1 cellular context compared by ENCODE assay signal in genomic region chr11:68213555-68214172, GRCh38.
TF ChIP-seq lines count a peak whose summit lies in the region.

No MANE protein-coding gene starts in this region.

TF ChIP-seq in HepG2, 621 proteins besides CTCF, POLR2A, EP300 and RAD21 (continued from another document and continues in another):
- TF ChIP-seq CERS6 (CRISPR knock-in tag; IDR thresholded peaks at IDR 0.05): no peak
- 0 out of 2 replicates have a peak, but pooled peaks have one; percentile 45 for TF ChIP-seq AHR (CRISPR knock-in tag; IDR thresholded peaks at IDR 0.05)
- no peak for TF ChIP-seq ZNF577 (CRISPR knock-in tag; IDR thresholded peaks at IDR 0.05; ENCODE audit: borderline replicate concordance, low read depth)
- TF ChIP-seq ZFP37 (CRISPR knock-in tag; IDR thresholded peaks at IDR 0.05; ENCODE audit: borderline replicate concordance): no peak
- peak; percentile 88; the same call in 1 of the 2 replicates for TF ChIP-seq ZNF367 (CRISPR knock-in tag; IDR thresholded peaks at IDR 0.05; ENCODE audit: borderline replicate concordance)
- no peak for TF ChIP-seq DPF2 (CRISPR knock-in tag; IDR thresholded peaks at IDR 0.05; ENCODE audit: borderline replicate concordance, low read depth)
- TF ChIP-seq XRCC5 (optimal IDR thresholded peaks at IDR 0.05; ENCODE audit: low read length): peak; percentile 93
- peak; percentile 57; the same call in 1 of the 2 replicates for TF ChIP-seq SALL2 (CRISPR knock-in tag; IDR thresholded peaks at IDR 0.05)
- peak; percentile 35; the same call in 1 of the 2 replicates for TF ChIP-seq HOXD1 (CRISPR knock-in tag; IDR thresholded peaks at IDR 0.05)
- no peak for TF ChIP-seq KLF13 (CRISPR knock-in tag; IDR thresholded peaks at IDR 0.05)
- peak; percentile 51; the same call in 1 of the 2 replicates for TF ChIP-seq LBX2 (CRISPR knock-in tag; IDR thresholded peaks at IDR 0.05; ENCODE audit: borderline replicate concordance)
- peak; percentile 71 for TF ChIP-seq POLR2AphosphoS5 (IDR thresholded peaks at IDR 0.05; ENCODE audit: low read depth, low read length)
- no peak for TF ChIP-seq ZNF414 (CRISPR knock-in tag; IDR thresholded peaks at IDR 0.05)
- TF ChIP-seq ETV6 (CRISPR knock-in tag; conservative IDR thresholded peaks at IDR 0.05): peak; percentile 86
- no peak for TF ChIP-seq ZNF800 (CRISPR knock-in tag; IDR thresholded peaks at IDR 0.05)
- TF ChIP-seq IKZF1 (IDR thresholded peaks at IDR 0.05): no peak
- TF ChIP-seq AKAP8 (CRISPR knock-in tag; IDR thresholded peaks at IDR 0.05): no peak
- no peak for TF ChIP-seq NFATC3 (CRISPR knock-in tag; IDR thresholded peaks at IDR 0.05)
- peak; percentile 66; the same call in 1 of the 2 replicates for TF ChIP-seq ZHX1 (CRISPR knock-in tag; IDR thresholded peaks at IDR 0.05; ENCODE audit: low read depth)
- TF ChIP-seq KAT7 (CRISPR knock-in tag; IDR thresholded peaks at IDR 0.05; ENCODE audit: borderline replicate concordance): 0 out of 2 replicates have a peak, but pooled peaks have one; percentile 44
- no peak for TF ChIP-seq PHB2 (IDR thresholded peaks at IDR 0.05; ENCODE audit: partially characterized antibody)
- TF ChIP-seq NFIC (IDR thresholded peaks at IDR 0.05; ENCODE audit: low read length): peak; percentile 7; the same call in 1 of the 2 replicates
- peak; percentile 35; the same call in 1 of the 2 replicates for TF ChIP-seq NR2F2 (IDR thresholded peaks at IDR 0.05; ENCODE audit: borderline replicate concordance, low read depth)
- peak; percentile 97; the same call in 1 of the 2 replicates for TF ChIP-seq BRD4 (CRISPR knock-in tag; IDR thresholded peaks at IDR 0.05)
- no peak for TF ChIP-seq FOXM1 (CRISPR knock-in tag; IDR thresholded peaks at IDR 0.05)
- peak; percentile 30; the same call in 1 of the 2 replicates for TF ChIP-seq ETV5 (CRISPR knock-in tag; IDR thresholded peaks at IDR 0.05; ENCODE audit: borderline replicate concordance)
- TF ChIP-seq FOSL2 (CRISPR knock-in tag; IDR thresholded peaks at IDR 0.05): 0 out of 2 replicates have a peak, but pooled peaks have one; percentile 16
- no peak for TF ChIP-seq DNMT1 (CRISPR knock-in tag; IDR thresholded peaks at IDR 0.05)
- TF ChIP-seq MIER3 (CRISPR knock-in tag; IDR thresholded peaks at IDR 0.05; ENCODE audit: borderline replicate concordance): peak; percentile 23; the same call in 1 of the 2 replicates
- TF ChIP-seq SMARCC2 (IDR thresholded peaks at IDR 0.05): no peak
- peak; percentile 98 for TF ChIP-seq RBFOX2 (IDR thresholded peaks at IDR 0.05; ENCODE audit: low read depth, low read length)
- TF ChIP-seq HMG20B (CRISPR knock-in tag; conservative IDR thresholded peaks at IDR 0.05): 0 out of 2 replicates have a peak, but pooled peaks have one; percentile 14
- TF ChIP-seq HES4 (CRISPR knock-in tag; IDR thresholded peaks at IDR 0.05; ENCODE audit: borderline replicate concordance): peak; percentile 73
- TF ChIP-seq MLXIP (CRISPR knock-in tag; IDR thresholded peaks at IDR 0.05; ENCODE audit: borderline replicate concordance): peak; percentile 62; the same call in 1 of the 2 replicates
- no peak for TF ChIP-seq PCBP2 (optimal IDR thresholded peaks at IDR 0.05; ENCODE audit: low read depth, low read length, poor library complexity, severe bottlenecking)
- TF ChIP-seq CENPT (CRISPR knock-in tag; IDR thresholded peaks at IDR 0.05; ENCODE audit: low read depth): peak; percentile 51; the same call in 1 of the 2 replicates
- 0 out of 2 replicates have a peak, but pooled peaks have one; percentile 83 for TF ChIP-seq ZNF776 (CRISPR knock-in tag; IDR thresholded peaks at IDR 0.05)
- 0 out of 2 replicates have a peak, but pooled peaks have one; percentile 29 for TF ChIP-seq ZNF138 (CRISPR knock-in tag; IDR thresholded peaks at IDR 0.05; ENCODE audit: low read depth)
- TF ChIP-seq ZSCAN30 (CRISPR knock-in tag; IDR thresholded peaks at IDR 0.05): no peak
- TF ChIP-seq BATF2 (CRISPR knock-in tag; IDR thresholded peaks at IDR 0.05): 0 out of 2 replicates have a peak, but pooled peaks have one; percentile 43
- TF ChIP-seq HOXA9 (CRISPR knock-in tag; IDR thresholded peaks at IDR 0.05; ENCODE audit: borderline replicate concordance): peak; percentile 14
- peak; percentile 74 for TF ChIP-seq BCL3 (CRISPR knock-in tag; IDR thresholded peaks at IDR 0.05)
- no peak for TF ChIP-seq DBP (CRISPR knock-in tag; IDR thresholded peaks at IDR 0.05; ENCODE audit: not compliant biosample characterization)
- peak; percentile 46; the same call in 1 of the 2 replicates for TF ChIP-seq MNT (IDR thresholded peaks at IDR 0.05)
- 0 out of 2 replicates have a peak, but pooled peaks have one; percentile 46 for TF ChIP-seq ZNF446 (CRISPR knock-in tag; IDR thresholded peaks at IDR 0.05)
- peak; percentile 67 for TF ChIP-seq ZNF746 (CRISPR knock-in tag; IDR thresholded peaks at IDR 0.05)
- TF ChIP-seq SAFB2 (CRISPR knock-in tag; IDR thresholded peaks at IDR 0.05; ENCODE audit: borderline replicate concordance, low read depth): peak; percentile 44; the same call in 1 of the 2 replicates
- TF ChIP-seq SMYD3 (CRISPR knock-in tag; IDR thresholded peaks at IDR 0.05): peak; percentile 43; the same call in 1 of the 2 replicates
- no peak for TF ChIP-seq ZNF10 (CRISPR knock-in tag; IDR thresholded peaks at IDR 0.05; ENCODE audit: borderline replicate concordance, low read depth)
- TF ChIP-seq ZNF766 (CRISPR knock-in tag; IDR thresholded peaks at IDR 0.05; ENCODE audit: borderline replicate concordance): peak; percentile 68; the same call in 1 of the 2 replicates
- TF ChIP-seq TAF15 (IDR thresholded peaks at IDR 0.05; ENCODE audit: low read depth, low read length, poor library complexity, severe bottlenecking): peak; percentile 76
- no peak for TF ChIP-seq KDM6A (CRISPR knock-in tag; IDR thresholded peaks at IDR 0.05; ENCODE audit: low read depth)
- no peak for TF ChIP-seq PHF5A (CRISPR knock-in tag; IDR thresholded peaks at IDR 0.05; ENCODE audit: low read depth, unreplicated experiment)
